20 cellular contexts compared by ENCODE assay signal in genomic region chr19:35671818-35672217, GRCh38. TPM values are rescaled to one million over a fixed set of nuclear protein-coding genes. Genes with fewer than 3 reads are reported as not detected.
DNase-seq lines count a peak whose midpoint lies in the region; ATAC-seq, FAIRE-seq and TF ChIP-seq lines count a peak whose summit lies in the region.
"Had no signal": no experiment of that assay in that cellular context is flagged by ENCODE, and none has a peak within 500 bp of the region (broad histone marks: within the 10 kb centered on the region; RNA-seq: fewer than 3 reads in every experiment).

No MANE protein-coding gene starts in this region.

- peaks cover 21 to 39% of the 10 kb centered on the region in 2 experiments; a peak in 4 of 5 replicates for H3K27me3 ChIP-seq in K562 (ENCODE audit: control insufficient read depth in 2 of 2, insufficient read depth in 2 of 2, low read length in 2 of 2)
- H3K27me3 ChIP-seq in neural progenitor cell = peaks cover 44% of the 10 kb centered on the region
- H3K27me3 ChIP-seq in naive thymus-derived CD4-positive, alpha-beta T cell (ENCODE audit: control insufficient read depth in 2 of 2, insufficient read depth in 2 of 2, low read length in 2 of 2) = peaks cover 0 to 3% of the 10 kb centered on the region in 2 donors

- no peak for TF ChIP-seq POLR2A in K562 (conservative IDR thresholded peaks at IDR 0.05)

- CTCF ChIA-PET in K562 (lab: Yijun Ruan, JAX; ENCODE audit: low intra/inter-chr PET ratio) = no interaction called here
- CTCF ChIA-PET in naive thymus-derived CD4-positive, alpha-beta T cell (lab: Charles Lee) = no interaction called here

- DNase-seq in NCI-H2171 treated with DMSO at 0.1 percent for 48 hours (lab: John Stamatoyannopoulos, UW) = peak; percentile 20
- no peak for DNase-seq in NCI-H2171 (lab: John Stamatoyannopoulos, UW)
- peak; percentile 75 for DNase-seq in NCI-H146 treated with DMSO at 0.1 percent for 48 hours (lab: John Stamatoyannopoulos, UW; ENCODE audit: unreplicated experiment)
- DNase-seq in K562 (ENCODE audit: extremely low read depth in 1 of 4, low spot score in 3 of 4) = peak; percentile 78 to 87 (median 80)
- no peak for DNase-seq in neural progenitor cell (ENCODE audit: low spot score)
- no peak for DNase-seq in naive thymus-derived CD4-positive, alpha-beta T cell
- no peak for DNase-seq in NCI-H446 treated with DMSO at 0.1 percent for 48 hours (lab: John Stamatoyannopoulos, UW)
- no peak for DNase-seq in activated CD4-positive, alpha-beta T cell treated with anti-CD3 and anti-CD28 coated beads for 4 hours
- DNase-seq: activated CD4-positive, CD25-positive, alpha-beta regulatory T cell; activated gamma-delta T cell; CD4-positive, alpha-beta memory T cell; NCI-H187; T-cell had no signal

- POLR2A ChIA-PET in K562 (lab: Yijun Ruan, JAX) = interaction anchor here (0.7 to 1.2 kb wide), 3 partner anchors 10 to 177 kb away, joined by 3 to 4 read pairs (median 3); partner anchors contain the start of gene COX6B1
- POLR2A ChIA-PET in naive thymus-derived CD4-positive, alpha-beta T cell (lab: Charles Lee) = no interaction called here

- in situ Hi-C loops in K562 (cut with MboI) = no loop called here

- H3K4me1 ChIP-seq in K562 (replicated peaks in 1 of 2; ENCODE audit: control insufficient read depth in 2 of 2, insufficient read depth in 2 of 2, low read length in 2 of 2) (peaks cover 10 to 21% of the 10 kb centered on the region in 2 experiments; a peak in 4 of 5 replicates), neural progenitor cell (no peaks in the 10 kb centered on the region)
- H3K4me1 ChIP-seq in naive thymus-derived CD4-positive, alpha-beta T cell (ENCODE audit: control insufficient read depth in 2 of 2, insufficient read depth in 2 of 2, low read length in 2 of 2) = no peaks in the 10 kb centered on the region

- intact Hi-C loops in K562 (cut with micrococcal nuclease) = no loop called here
- intact Hi-C loops in naive thymus-derived CD4-positive, alpha-beta T cell (cut with micrococcal nuclease) = no loop called here

- H3K4me3 Mint-ChIP-seq in neural progenitor cell = peak overlapping the region; percentile 2
- H3K4me3 Mint-ChIP-seq in naive thymus-derived CD4-positive, alpha-beta T cell = peak overlapping the region in 1 of 10 donors; percentile 30
- H3K4me3 Mint-ChIP-seq: neural crest cell had no signal

- no peaks in the 10 kb centered on the region for H3K79me2 ChIP-seq in K562 (ENCODE audit: control insufficient read depth, insufficient read depth, low read length)
- no peaks in the 10 kb centered on the region for H3K79me2 ChIP-seq in neural progenitor cell (ENCODE audit: low read depth)

- H3F3A ChIP-seq in neural progenitor cell (ENCODE audit: low read depth) = peaks cover 11% of the 10 kb centered on the region

- H3K36me3 ChIP-seq in K562 (ENCODE audit: control insufficient read depth, insufficient read depth, low read length) (no peaks in the 10 kb centered on the region), neural progenitor cell (no peaks in the 10 kb centered on the region)
- H3K36me3 ChIP-seq in naive thymus-derived CD4-positive, alpha-beta T cell (ENCODE audit: control insufficient read depth in 2 of 3, insufficient read depth in 3 of 3, low read length in 3 of 3) = no peaks in the 10 kb centered on the region

- H3K4me2 ChIP-seq in K562 (ENCODE audit: insufficient read depth, low read length) (peak overlapping the region; percentile 47), neural progenitor cell (no peak overlapping the region)
- H3K4me2 ChIP-seq: KMS-11 had no signal

- no peaks in the 10 kb centered on the region for H3K36me3 Mint-ChIP-seq in neural progenitor cell
- peaks cover 0 to 4% (median 0%) of the 10 kb centered on the region in 5 donors for H3K36me3 Mint-ChIP-seq in naive thymus-derived CD4-positive, alpha-beta T cell
- H3K36me3 Mint-ChIP-seq: CD4-positive, alpha-beta memory T cell; T-cell had no signal

- ATAC-seq in K562 = peak; percentile 83
- ATAC-seq in naive thymus-derived CD4-positive, alpha-beta T cell = no peak
- ATAC-seq: T-cell had no signal

- peak; percentile 85 for TF ChIP-seq EP300 in K562 (IDR thresholded peaks at IDR 0.05; ENCODE audit: low read length)

- H3K9me3 ChIP-seq in K562 (replicated peaks; ENCODE audit: control insufficient read depth, insufficient read depth, low read depth, low read length) = no peaks in the 10 kb centered on the region
- H3K9me3 ChIP-seq in neural progenitor cell (ENCODE audit: low read depth) = no peaks in the 10 kb centered on the region
- H3K9me3 ChIP-seq in naive thymus-derived CD4-positive, alpha-beta T cell (ENCODE audit: control insufficient read depth in 2 of 3, low read length in 3 of 3) = no peaks in the 10 kb centered on the region

- BruUV-seq in K562 (replicated peaks; lab: Mats Ljungman, UMichigan) = no TSS peak

- TF ChIP-seq RAD21 in K562 (CRISPR knock-in tag; conservative IDR thresholded peaks at IDR 0.05 in 1 of 2, IDR thresholded peaks at IDR 0.05 in 1 of 2) = no peak

- WGBS in K562 (ENCODE audit: insufficient coverage, low coverage, missing lambda C conversion rate) = 0% methylated on average over 3 of the region's 3 CpGs

- no peaks in the 10 kb centered on the region for H3K9me3 Mint-ChIP-seq in neural progenitor cell
- H3K9me3 Mint-ChIP-seq in naive thymus-derived CD4-positive, alpha-beta T cell = peaks cover 0 to 2% (median 0%) of the 10 kb centered on the region in 11 donors
- H3K9me3 Mint-ChIP-seq: neural crest cell, T-cell had no signal

- H4K20me1 ChIP-seq in K562 (replicated peaks; ENCODE audit: control insufficient read depth, insufficient read depth, low read length) (no peaks in the 10 kb centered on the region), neural progenitor cell (ENCODE audit: low read depth) (no peaks in the 10 kb centered on the region)

- no peak overlapping the region for H3K27ac Mint-ChIP-seq in neural progenitor cell
- H3K27ac Mint-ChIP-seq in naive thymus-derived CD4-positive, alpha-beta T cell = no peak overlapping the region

- H3K4me3 ChIP-seq in K562 (no peak overlapping the region), neural progenitor cell (no peak overlapping the region)
- H3K4me3 ChIP-seq in naive thymus-derived CD4-positive, alpha-beta T cell (ENCODE audit: low read length) = no peak overlapping the region
- H3K4me3 ChIP-seq: coronary artery had no signal

- no peaks in the 10 kb centered on the region for H3K9me1 ChIP-seq in K562 (ENCODE audit: control insufficient read depth, insufficient read depth, low read length)

- H3K9ac ChIP-seq in K562 (ENCODE audit: insufficient read depth in 1 of 2, low read depth in 2 of 2, low read length in 2 of 2) (no peak overlapping the region), neural progenitor cell (no peak overlapping the region)
- H3K9ac ChIP-seq: KMS-11 had no signal

- H2AFZ ChIP-seq in K562 (ENCODE audit: low read depth, low read length) (no peak overlapping the region), neural progenitor cell (replicated peaks) (no peak overlapping the region)

- TF ChIP-seq CTCF in K562 (IDR thresholded peaks at IDR 0.05 in 2 of 3, conservative IDR thresholded peaks at IDR 0.05 in 1 of 3; ENCODE audit: insufficient read depth in 2 of 3, low read depth in 1 of 3, low read length in 3 of 3) = no peak
- no peak for TF ChIP-seq CTCF in neural progenitor cell (IDR thresholded peaks at IDR 0.05)

- H3K4me1 Mint-ChIP-seq in neural progenitor cell = peaks cover 2% of the 10 kb centered on the region
- peaks cover 4 to 14% (median 9%) of the 10 kb centered on the region in 7 donors for H3K4me1 Mint-ChIP-seq in naive thymus-derived CD4-positive, alpha-beta T cell

- FAIRE-seq in K562 (lab: Jason Lieb, UNC) = peak; percentile 95
- FAIRE-seq: astrocyte, islet of Langerhans had no signal

- peaks cover 32% of the 10 kb centered on the region for H3K27me3 Mint-ChIP-seq in neural progenitor cell (ENCODE audit: insufficient read depth, low read depth)
- peaks cover 17 to 53% (median 24%) of the 10 kb centered on the region in 5 donors for H3K27me3 Mint-ChIP-seq in naive thymus-derived CD4-positive, alpha-beta T cell

- no peak overlapping the region for H3K27ac ChIP-seq in K562 (ENCODE audit: extremely low read depth, low read depth, low read length)
- no peak overlapping the region for H3K27ac ChIP-seq in neural progenitor cell
- H3K27ac ChIP-seq in naive thymus-derived CD4-positive, alpha-beta T cell (ENCODE audit: low read depth, low read length) = no peak overlapping the region
- H3K27ac ChIP-seq: coronary artery, epithelial cell of prostate, KMS-11 had no signal

RNA-seq across cellular contexts. Expression of gene UPK1A, which starts 5.5 kb away (rescaled TPM):
- not detected in 2 replicates for total RNA-seq in K562 (2011; cell fraction: chromatin; rRNA removed; ENCODE audit: low replicate concordance)
- total RNA-seq in K562 (2011; cell fraction: nucleolus; rRNA removed) = 0.33 TPM in 1 of 2 replicates, not detected in the other
- not detected in 2 replicates for total RNA-seq in K562 (2011; cell fraction: nucleoplasm; rRNA removed)
- total RNA-seq in K562 (2014; rRNA removed) = not detected in 2 replicates
- total RNA-seq in K562 (2014; rRNA removed; fragmentation: Illumina TruSeq; extraction: Trizol) = not detected in 2 replicates
- total RNA-seq in K562 (2015; rRNA removed; fragmentation: Illumina TruSeq; extraction: Trizol) = not detected in 2 replicates
- not detected in 2 replicates for total RNA-seq in K562 (2021)
- 0.06 TPM in 1 of 2 replicates, not detected in the other for polyA plus RNA-seq in K562 (2011; rRNA removed)
- not detected in 2 replicates for polyA plus RNA-seq in K562 (2011; cell fraction: cytosol; rRNA removed)
- 0.10 TPM in 1 of 2 replicates, not detected in the other for polyA plus RNA-seq in K562 (2011; cell fraction: nucleus; rRNA removed)
- polyA plus RNA-seq in K562 (2012) = 0.08 TPM in 1 of 2 replicates, not detected in the other
- polyA plus RNA-seq in K562 (2014; fragmentation: Illumina TruSeq; extraction: Trizol) = not detected in 2 replicates
- under 1 TPM in 1 of 2 experiments, not detected in 1; 0.13 TPM for polyA plus RNA-seq in K562 (2014; fragmentation: Nextera tagmentation; extraction: Ambion mirVana)
- polyA plus RNA-seq in K562 (2014; rRNA removed) = not detected in 2 replicates
- polyA minus RNA-seq in K562 (2011; rRNA and poly(A)+ RNA removed) = not detected in 2 replicates
- polyA minus RNA-seq in K562 (2011; cell fraction: cytosol; rRNA and poly(A)+ RNA removed) = not detected in 2 replicates
- polyA minus RNA-seq in K562 (2011; cell fraction: nucleus; rRNA and poly(A)+ RNA removed) = not detected in 2 replicates
- 1.3 TPM in 1 of 2 replicates, not detected in the other for total RNA-seq in neural progenitor cell (ENCODE audit: low replicate concordance)
- total RNA-seq in naive thymus-derived CD4-positive, alpha-beta T cell = 1 to 10 TPM in 1 of 5 experiments, under 1 TPM in 1, not detected in 3; 0.41 to 1.3 TPM
- polyA plus RNA-seq in naive thymus-derived CD4-positive, alpha-beta T cell = not detected
- total RNA-seq: glomerular endothelial cell, neural crest cell had no signal
- polyA plus RNA-seq: CD4-positive, alpha-beta memory T cell had no signal

RNA-seq across cellular contexts. Expression of gene COX6B1, which starts 23.7 kb away (rescaled TPM):
- 34.6 and 63.8 TPM in 2 replicates for total RNA-seq in K562 (2011; cell fraction: chromatin; rRNA removed; ENCODE audit: low replicate concordance)
- 128 and 147 TPM in 2 replicates for total RNA-seq in K562 (2011; cell fraction: nucleolus; rRNA removed)
- 127 and 158 TPM in 2 replicates for total RNA-seq in K562 (2011; cell fraction: nucleoplasm; rRNA removed)
- total RNA-seq in K562 (2014; rRNA removed) (777 and 1,094 TPM in 2 replicates), K562 (2014; rRNA removed; fragmentation: Illumina TruSeq; extraction: Trizol) (1,091 and 1,219 TPM in 2 replicates), K562 (2015; rRNA removed; fragmentation: Illumina TruSeq; extraction: Trizol) (1,062 and 1,116 TPM in 2 replicates), K562 (2021) (826 and 961 TPM in 2 replicates), neural progenitor cell (ENCODE audit: low replicate concordance) (403 and 511 TPM in 2 replicates)
- polyA plus RNA-seq in K562 (2011; rRNA removed) (963 and 1,008 TPM in 2 replicates), K562 (2014; fragmentation: Illumina TruSeq; extraction: Trizol) (1,441 and 1,704 TPM in 2 replicates), K562 (2014; fragmentation: Nextera tagmentation; extraction: Ambion mirVana) (1,000 to 10,000 TPM; 2,325 to 2,393 TPM), K562 (2014; rRNA removed) (1,426 and 1,451 TPM in 2 replicates)
- 1,680 and 1,786 TPM in 2 replicates for polyA plus RNA-seq in K562 (2011; cell fraction: cytosol; rRNA removed)
- 429 and 540 TPM in 2 replicates for polyA plus RNA-seq in K562 (2011; cell fraction: nucleus; rRNA removed)
- polyA plus RNA-seq in K562 (2012) = 1,082 and 1,282 TPM in 2 replicates
- 681 and 736 TPM in 2 replicates for polyA minus RNA-seq in K562 (2011; rRNA and poly(A)+ RNA removed)
- polyA minus RNA-seq in K562 (2011; cell fraction: cytosol; rRNA and poly(A)+ RNA removed) = 247 and 280 TPM in 2 replicates
- 57.8 and 131 TPM in 2 replicates for polyA minus RNA-seq in K562 (2011; cell fraction: nucleus; rRNA and poly(A)+ RNA removed)
- total RNA-seq in naive thymus-derived CD4-positive, alpha-beta T cell = 100 to 1,000 TPM; 172 to 464 (median 232) TPM
- 100 to 1,000 TPM; 819 to 873 TPM for polyA plus RNA-seq in naive thymus-derived CD4-positive, alpha-beta T cell

RNA-seq across cellular contexts. Expression of gene ETV2, which starts 30.3 kb away (rescaled TPM):
- total RNA-seq in K562 (2011; cell fraction: chromatin; rRNA removed; ENCODE audit: low replicate concordance) = 0.97 TPM in 1 of 2 replicates, not detected in the other
- 1.3 and 1.7 TPM in 2 replicates for total RNA-seq in K562 (2011; cell fraction: nucleolus; rRNA removed)
- total RNA-seq in K562 (2011; cell fraction: nucleoplasm; rRNA removed) = 0.73 and 0.76 TPM in 2 replicates
- total RNA-seq in K562 (2014; rRNA removed) (3.0 and 3.5 TPM in 2 replicates), K562 (2014; rRNA removed; fragmentation: Illumina TruSeq; extraction: Trizol) (0.11 TPM in 1 of 2 replicates, not detected in the other), K562 (2015; rRNA removed; fragmentation: Illumina TruSeq; extraction: Trizol) (0.57 and 1.2 TPM in 2 replicates), K562 (2021) (2.9 and 3.7 TPM in 2 replicates), neural progenitor cell (ENCODE audit: low replicate concordance) (0.71 TPM in 1 of 2 replicates, not detected in the other)
- polyA plus RNA-seq in K562 (2011; rRNA removed) (0.22 and 0.33 TPM in 2 replicates), K562 (2014; fragmentation: Illumina TruSeq; extraction: Trizol) (0.55 and 2.6 TPM in 2 replicates), K562 (2014; fragmentation: Nextera tagmentation; extraction: Ambion mirVana) (under 1 TPM; 0.11 to 0.13 TPM), K562 (2014; rRNA removed) (2.4 and 2.6 TPM in 2 replicates)
- polyA plus RNA-seq in K562 (2011; cell fraction: cytosol; rRNA removed) = 0.28 and 1.6 TPM in 2 replicates
- polyA plus RNA-seq in K562 (2011; cell fraction: nucleus; rRNA removed) = 0.42 and 2.4 TPM in 2 replicates
- 2.7 TPM in 2 replicates for polyA plus RNA-seq in K562 (2012)
- 0.14 TPM in 1 of 2 replicates, not detected in the other for polyA minus RNA-seq in K562 (2011; rRNA and poly(A)+ RNA removed)
- not detected in 2 replicates for polyA minus RNA-seq in K562 (2011; cell fraction: cytosol; rRNA and poly(A)+ RNA removed)
- 0.94 and 1.1 TPM in 2 replicates for polyA minus RNA-seq in K562 (2011; cell fraction: nucleus; rRNA and poly(A)+ RNA removed)
- total RNA-seq in naive thymus-derived CD4-positive, alpha-beta T cell = under 1 TPM in 3 of 5 experiments, not detected in 2; 0.56 to 0.71 (median 0.70) TPM
- under 1 TPM; 0.61 to 0.89 TPM for polyA plus RNA-seq in naive thymus-derived CD4-positive, alpha-beta T cell

RNA-seq across cellular contexts. Expression of gene ZBTB32, which starts 32.5 kb away (rescaled TPM):
- total RNA-seq in K562 (2011; cell fraction: chromatin; rRNA removed; ENCODE audit: low replicate concordance) = not detected in 2 replicates
- total RNA-seq in K562 (2011; cell fraction: nucleolus; rRNA removed) = not detected in 2 replicates
- total RNA-seq in K562 (2011; cell fraction: nucleoplasm; rRNA removed) = not detected in 2 replicates
- total RNA-seq in K562 (2014; rRNA removed) (not detected in 2 replicates), K562 (2014; rRNA removed; fragmentation: Illumina TruSeq; extraction: Trizol) (not detected in 2 replicates), K562 (2015; rRNA removed; fragmentation: Illumina TruSeq; extraction: Trizol) (not detected in 2 replicates), K562 (2021) (0.20 TPM in 1 of 2 replicates, not detected in the other), neural progenitor cell (ENCODE audit: low replicate concordance) (not detected in 2 replicates)
- polyA plus RNA-seq in K562 (2011; rRNA removed) (not detected in 2 replicates), K562 (2014; fragmentation: Illumina TruSeq; extraction: Trizol) (not detected in 2 replicates), K562 (2014; fragmentation: Nextera tagmentation; extraction: Ambion mirVana) (not detected), K562 (2014; rRNA removed) (0.05 TPM in 1 of 2 replicates, not detected in the other)
- polyA plus RNA-seq in K562 (2011; cell fraction: cytosol; rRNA removed) = not detected in 2 replicates
- polyA plus RNA-seq in K562 (2011; cell fraction: nucleus; rRNA removed) = 0.09 TPM in 1 of 2 replicates, not detected in the other
- not detected in 2 replicates for polyA plus RNA-seq in K562 (2012)
- not detected in 2 replicates for polyA minus RNA-seq in K562 (2011; rRNA and poly(A)+ RNA removed)
- not detected in 2 replicates for polyA minus RNA-seq in K562 (2011; cell fraction: cytosol; rRNA and poly(A)+ RNA removed)
- polyA minus RNA-seq in K562 (2011; cell fraction: nucleus; rRNA and poly(A)+ RNA removed) = not detected in 2 replicates
- 10 to 100 TPM in 1 of 5 experiments, 1 to 10 TPM in 1, under 1 TPM in 2, not detected in 1; 0.35 to 41.6 (median 1.0) TPM for total RNA-seq in naive thymus-derived CD4-positive, alpha-beta T cell
- not detected for polyA plus RNA-seq in naive thymus-derived CD4-positive, alpha-beta T cell
- total RNA-seq: astrocyte, glomerular endothelial cell, neural crest cell had no signal

RNA-seq across cellular contexts. Expression of gene RBM42, which starts 43.0 kb away (rescaled TPM):
- 12.1 and 19.6 TPM in 2 replicates for total RNA-seq in K562 (2011; cell fraction: chromatin; rRNA removed; ENCODE audit: low replicate concordance)
- total RNA-seq in K562 (2011; cell fraction: nucleolus; rRNA removed) = 19.0 and 21.1 TPM in 2 replicates
- 19.6 and 26.1 TPM in 2 replicates for total RNA-seq in K562 (2011; cell fraction: nucleoplasm; rRNA removed)
- total RNA-seq in K562 (2014; rRNA removed) = 132 and 171 TPM in 2 replicates
- 12.7 and 20.7 TPM in 2 replicates for total RNA-seq in K562 (2014; rRNA removed; fragmentation: Illumina TruSeq; extraction: Trizol)
- total RNA-seq in K562 (2015; rRNA removed; fragmentation: Illumina TruSeq; extraction: Trizol) = 46.4 and 51.5 TPM in 2 replicates
- 145 and 149 TPM in 2 replicates for total RNA-seq in K562 (2021)
- 31.8 and 46.6 TPM in 2 replicates for polyA plus RNA-seq in K562 (2011; rRNA removed)
- polyA plus RNA-seq in K562 (2011; cell fraction: cytosol; rRNA removed) = 50.1 and 125 TPM in 2 replicates
- 21.3 and 28.1 TPM in 2 replicates for polyA plus RNA-seq in K562 (2011; cell fraction: nucleus; rRNA removed)
- 85.2 and 92.8 TPM in 2 replicates for polyA plus RNA-seq in K562 (2012)
- 32.4 and 69.0 TPM in 2 replicates for polyA plus RNA-seq in K562 (2014; fragmentation: Illumina TruSeq; extraction: Trizol)
- polyA plus RNA-seq in K562 (2014; fragmentation: Nextera tagmentation; extraction: Ambion mirVana) = 1 to 10 TPM; 5.7 to 8.2 TPM
- polyA plus RNA-seq in K562 (2014; rRNA removed) = 96.7 and 123 TPM in 2 replicates
- polyA minus RNA-seq in K562 (2011; rRNA and poly(A)+ RNA removed) = 13.3 and 15.7 TPM in 2 replicates
- 37.6 and 41.4 TPM in 2 replicates for polyA minus RNA-seq in K562 (2011; cell fraction: cytosol; rRNA and poly(A)+ RNA removed)
- polyA minus RNA-seq in K562 (2011; cell fraction: nucleus; rRNA and poly(A)+ RNA removed) = 4.6 and 7.0 TPM in 2 replicates
- total RNA-seq in neural progenitor cell (ENCODE audit: low replicate concordance) = 20.1 and 53.7 TPM in 2 replicates
- 10 to 100 TPM; 39.0 to 98.2 (median 51.3) TPM for total RNA-seq in naive thymus-derived CD4-positive, alpha-beta T cell
- polyA plus RNA-seq in naive thymus-derived CD4-positive, alpha-beta T cell = 10 to 100 TPM; 48.7 to 49.8 TPM

Comparison
In these comparisons a context has a peak if more than half of its experiments do, and no peak if none do; other contexts are left out.
1. DNase-seq: peak in NCI-H2171 treated with DMSO at 0.1 percent for 48 hours (single experiment), NCI-H146 treated with DMSO at 0.1 percent for 48 hours (single experiment) and K562 (4 of 4); none in NCI-H2171 (single experiment), neural progenitor cell (single experiment), naive thymus-derived CD4-positive, alpha-beta T cell (0 of 9), NCI-H446 treated with DMSO at 0.1 percent for 48 hours (single experiment) and activated CD4-positive, alpha-beta T cell treated with anti-CD3 and anti-CD28 coated beads for 4 hours (0 of 2).